15 cellular contexts compared by ENCODE assay signal in genomic region chr7:69373171-69374035, GRCh38.
DNase-seq lines count a peak whose midpoint lies in the region; ATAC-seq lines count a peak whose summit lies in the region.
"Had no signal": no experiment of that assay in that cellular context is flagged by ENCODE, and none has a peak within 500 bp of the region (broad histone marks: within the 10 kb centered on the region; RNA-seq: fewer than 3 reads in every experiment).

No MANE protein-coding gene starts in this region.

- H3K36me3 ChIP-seq in SK-N-MC (ENCODE audit: insufficient read depth, low read length) = no peaks in the 10 kb centered on the region
- H3K36me3 ChIP-seq: neutrophil had no signal

- H3K4me1 Mint-ChIP-seq in memory B cell = peaks cover 6% of the 10 kb centered on the region
- H3K4me1 Mint-ChIP-seq: activated naive CD8-positive, alpha-beta T cell treated with anti-CD3 and anti-CD28 coated beads, Interleukin-2, amount 10 ng/mL, durations not matched to agents 7 days and 5 days; GM23338 had no signal

- no peak overlapping the region for H3K27ac Mint-ChIP-seq in memory B cell
- H3K27ac Mint-ChIP-seq: activated naive CD8-positive, alpha-beta T cell treated with anti-CD3 and anti-CD28 coated beads, Interleukin-2, amount 10 ng/mL, durations not matched to agents 7 days and 5 days; GM23338 had no signal

- no peak overlapping the region for H3K9ac ChIP-seq in SK-N-MC (ENCODE audit: insufficient read length)

- peak; percentile 75 for DNase-seq in AG20443 (ENCODE audit: low spot score)
- DNase-seq in SK-N-MC (ENCODE audit: low read depth, low spot score) = peak; percentile 52
- no peak for DNase-seq in memory B cell (ENCODE audit: low spot score in 2 of 2)
- DNase-seq in T1000 (lab: John Stamatoyannopoulos, UW) = no peak
- DNase-seq in HUDEP-2 (lab: John Stamatoyannopoulos, UW; ENCODE audit: unreplicated experiment in 76 of 76) = no peak
- DNase-seq: activated naive CD8-positive, alpha-beta T cell treated with anti-CD3 and anti-CD28 coated beads, Interleukin-2, amount 10 ng/mL, durations not matched to agents 7 days and 5 days; glutamatergic neuron; left colon; NCI-H2081 treated with DMSO at 0.1 percent for 48 hours had no signal

- H3K36me3 Mint-ChIP-seq in memory B cell = peaks cover 5% of the 10 kb centered on the region
- H3K36me3 Mint-ChIP-seq: activated naive CD8-positive, alpha-beta T cell treated with anti-CD3 and anti-CD28 coated beads, Interleukin-2, amount 10 ng/mL, durations not matched to agents 7 days and 5 days had no signal

- no peaks in the 10 kb centered on the region for H3K27me3 Mint-ChIP-seq in memory B cell
- H3K27me3 Mint-ChIP-seq: activated naive CD8-positive, alpha-beta T cell treated with anti-CD3 and anti-CD28 coated beads, Interleukin-2, amount 10 ng/mL, durations not matched to agents 7 days and 5 days had no signal

- no peaks in the 10 kb centered on the region for H3K9me3 ChIP-seq in SK-N-MC (ENCODE audit: low read depth, low read length)
- H3K9me3 ChIP-seq: neutrophil had no signal

- peak overlapping the region; percentile 14; the same call in 1 of the 2 replicates for H3K27ac ChIP-seq in SK-N-MC
- H3K27ac ChIP-seq: neutrophil had no signal

- peaks cover 5% of the 10 kb centered on the region for H3K9me3 Mint-ChIP-seq in memory B cell

- ATAC-seq in GM18868 (IDR thresholded peaks at IDR 0.05; ENCODE audit: unreplicated experiment) (peak; percentile 77), memory B cell (ENCODE audit: low read depth) (peak; percentile 82), GM19467 (IDR thresholded peaks at IDR 0.05; ENCODE audit: unreplicated experiment) (no peak), HG02970 (IDR thresholded peaks at IDR 0.05; ENCODE audit: low FRiP score, unreplicated experiment) (no peak)
- ATAC-seq: GM23338, left colon, Panc1 had no signal

- H3K4me3 Mint-ChIP-seq in memory B cell = no peak overlapping the region
- H3K4me3 Mint-ChIP-seq: activated naive CD8-positive, alpha-beta T cell treated with anti-CD3 and anti-CD28 coated beads, Interleukin-2, amount 10 ng/mL, durations not matched to agents 7 days and 5 days; GM23338 had no signal

- H3K4me3 ChIP-seq in SK-N-MC = peak overlapping the region; percentile 58
- H3K4me3 ChIP-seq: GM23338 had no signal

Comparison
In these comparisons a context has a peak if more than half of its experiments do, and no peak if none do; other contexts are left out.
1. DNase-seq: peak in AG20443 (single experiment) and SK-N-MC (single experiment); none in memory B cell (0 of 2), T1000 (single experiment) and HUDEP-2 (0 of 76).
2. ATAC-seq: peak in GM18868 (single experiment) and memory B cell (single experiment); none in GM19467 (single experiment) and HG02970 (single experiment).